ENCODE assay signal across 16 cellular contexts in the genomic region with DNA sequence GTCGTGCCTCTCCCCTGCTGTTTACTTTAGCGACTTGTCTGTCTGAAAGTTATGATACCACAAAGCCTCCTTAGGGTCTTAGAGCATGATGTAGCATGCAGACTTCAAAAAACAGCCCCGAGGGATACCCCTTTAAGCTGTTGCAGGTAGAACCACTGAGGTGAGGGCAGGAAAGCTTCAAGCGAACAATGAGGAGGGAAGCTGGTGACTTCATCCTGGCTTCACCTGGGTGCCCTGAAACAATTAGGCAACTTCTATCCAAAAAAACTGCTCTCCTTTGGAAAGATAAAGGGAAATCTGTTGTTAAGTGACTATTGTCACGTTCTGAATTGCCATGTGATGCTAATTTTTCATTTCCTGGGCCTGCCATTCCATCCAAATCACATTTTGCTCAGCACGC.
"Had no signal": no experiment of that assay in that cellular context is flagged by ENCODE, and none has a peak within 500 bp of the region (broad histone marks: within the 10 kb centered on the region; RNA-seq: fewer than 3 reads in every experiment).

No MANE protein-coding gene starts in this region.

- H3K27ac ChIP-seq: esophagus muscularis mucosa, left lung, testis, vagina, VCaP had no signal

- H3K9me3 Mint-ChIP-seq: activated CD4-positive, alpha-beta memory T cell treated with anti-CD3 and anti-CD28 coated beads, Interleukin-2, amount 10 ng/mL, durations not matched to agents 7 days and 5 days; activated naive CD8-positive, alpha-beta T cell treated with anti-CD3 and anti-CD28 coated beads for 36 hours; nephron; stimulated activated naive CD8-positive, alpha-beta T cell treated with anti-CD3 and anti-CD28 coated beads, Interleukin-15, amount 100 ng/mL, for 72 hours had no signal

- H3K4me1 Mint-ChIP-seq: activated CD4-positive, alpha-beta memory T cell treated with anti-CD3 and anti-CD28 coated beads, Interleukin-2, amount 10 ng/mL, durations not matched to agents 7 days and 5 days; activated CD4-positive, alpha-beta T cell treated with anti-CD3 and anti-CD28 coated beads for 36 hours; activated naive CD8-positive, alpha-beta T cell treated with anti-CD3 and anti-CD28 coated beads for 36 hours; stimulated activated naive CD8-positive, alpha-beta T cell treated with anti-CD3 and anti-CD28 coated beads, Interleukin-15, amount 100 ng/mL, for 72 hours had no signal

- H3K27ac Mint-ChIP-seq: activated CD4-positive, alpha-beta memory T cell treated with anti-CD3 and anti-CD28 coated beads, Interleukin-2, amount 10 ng/mL, durations not matched to agents 7 days and 5 days; activated CD4-positive, alpha-beta T cell treated with anti-CD3 and anti-CD28 coated beads for 36 hours; activated naive CD8-positive, alpha-beta T cell treated with anti-CD3 and anti-CD28 coated beads for 36 hours; nephron; stimulated activated naive CD8-positive, alpha-beta T cell treated with anti-CD3 and anti-CD28 coated beads, Interleukin-15, amount 100 ng/mL, for 72 hours had no signal

- H3K36me3 Mint-ChIP-seq: activated naive CD8-positive, alpha-beta T cell treated with anti-CD3 and anti-CD28 coated beads for 36 hours had no signal

- H3K4me1 ChIP-seq: esophagus muscularis mucosa, left lung, testis, vagina had no signal

- DNase-seq: activated CD4-positive, alpha-beta memory T cell treated with anti-CD3 and anti-CD28 coated beads, Interleukin-2, amount 10 ng/mL, durations not matched to agents 7 days and 5 days; activated CD4-positive, alpha-beta T cell treated with anti-CD3 and anti-CD28 coated beads for 36 hours; activated gamma-delta T cell; activated naive CD8-positive, alpha-beta T cell treated with anti-CD3 and anti-CD28 coated beads for 36 hours; activated T-cell treated with anti-CD3 and anti-CD28 coated beads, Interleukin-2, amount 50 U/mL, for 48 hours; dermis blood vessel endothelial cell; islet precursor cell; left lung; mesenchymal stem cell; stimulated activated CD4-positive, alpha-beta T cell treated with anti-CD3 and anti-CD28 coated beads, Interleukin-4, amount 100 ng/mL, for 1 hour; stimulated activated naive CD8-positive, alpha-beta T cell treated with anti-CD3 and anti-CD28 coated beads, Interleukin-15, amount 100 ng/mL, for 72 hours; testis had no signal

- H3K27me3 Mint-ChIP-seq: activated CD4-positive, alpha-beta memory T cell treated with anti-CD3 and anti-CD28 coated beads, Interleukin-2, amount 10 ng/mL, durations not matched to agents 7 days and 5 days; activated naive CD8-positive, alpha-beta T cell treated with anti-CD3 and anti-CD28 coated beads for 36 hours; stimulated activated naive CD8-positive, alpha-beta T cell treated with anti-CD3 and anti-CD28 coated beads, Interleukin-15, amount 100 ng/mL, for 72 hours had no signal

- H3K9me3 ChIP-seq: esophagus muscularis mucosa, left lung, testis, vagina had no signal

- ATAC-seq: activated CD4-positive, alpha-beta T cell treated with anti-CD3 and anti-CD28 coated beads for 36 hours; left lung; stimulated activated naive CD8-positive, alpha-beta T cell treated with anti-CD3 and anti-CD28 coated beads, Interleukin-15, amount 100 ng/mL, for 72 hours had no signal

- H3K4me3 Mint-ChIP-seq: activated CD4-positive, alpha-beta memory T cell treated with anti-CD3 and anti-CD28 coated beads, Interleukin-2, amount 10 ng/mL, durations not matched to agents 7 days and 5 days; activated CD4-positive, alpha-beta T cell treated with anti-CD3 and anti-CD28 coated beads for 36 hours; activated naive CD8-positive, alpha-beta T cell treated with anti-CD3 and anti-CD28 coated beads for 36 hours; nephron; stimulated activated naive CD8-positive, alpha-beta T cell treated with anti-CD3 and anti-CD28 coated beads, Interleukin-15, amount 100 ng/mL, for 72 hours had no signal

- H3K4me3 ChIP-seq: esophagus muscularis mucosa, left lung, testis, vagina had no signal

- H3K36me3 ChIP-seq: esophagus muscularis mucosa, left lung, vagina had no signal

- H3K27me3 ChIP-seq: esophagus muscularis mucosa, left lung, testis, vagina had no signal
